ENCODE assay signal across 8 cellular contexts in the genomic region with DNA sequence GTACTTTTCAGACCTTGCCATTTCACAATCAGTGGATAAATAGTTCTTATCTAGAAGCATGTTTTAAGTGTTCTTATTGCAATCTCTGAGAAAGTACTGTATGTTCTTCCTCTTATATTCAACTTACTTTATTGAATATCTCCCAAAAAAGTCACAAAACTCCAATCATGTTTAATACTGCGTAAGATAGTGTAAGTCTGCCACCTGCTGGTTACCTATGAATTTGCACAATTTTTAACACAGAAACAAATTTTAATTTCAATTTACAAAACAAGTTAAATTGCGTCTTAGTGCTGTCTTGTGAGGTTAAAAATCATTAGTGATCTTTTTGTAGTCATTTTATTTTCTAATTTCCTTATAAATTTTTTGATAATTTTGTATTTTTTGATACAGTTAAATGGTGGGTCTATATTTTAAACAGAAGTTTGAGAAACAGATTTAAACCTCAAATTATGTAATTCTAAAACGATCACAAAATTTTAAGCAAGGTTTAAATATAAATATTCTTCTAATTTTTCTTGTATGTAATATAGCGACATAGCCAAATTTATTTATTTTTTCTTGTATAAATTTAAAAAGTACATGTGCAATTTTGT.
DNase-seq lines count a peak whose midpoint lies in the region; ATAC-seq, FAIRE-seq and TF ChIP-seq lines count a peak whose summit lies in the region.

No MANE protein-coding gene starts in this region.

- H3K23me2 ChIP-seq in H1 (ENCODE audit: low read depth, low read length) = no peaks in the 10 kb centered on the region

- no peak overlapping the region for H4K91ac ChIP-seq in H1 (replicated peaks; ENCODE audit: insufficient read length, low read length)

- no peak overlapping the region for H2BK12ac ChIP-seq in H1 (ENCODE audit: low read depth, low read length)

- TF ChIP-seq EP300 in H1 (IDR thresholded peaks at IDR 0.05; ENCODE audit: borderline replicate concordance in 1 of 2, low read depth in 2 of 2, low read length in 2 of 2) = no peak

- H3K36me3 ChIP-seq in H1 (ENCODE audit: control insufficient read depth in 2 of 4, insufficient read depth in 4 of 4, low read length in 3 of 4) (no peaks in the 10 kb centered on the region), osteoblast (ENCODE audit: insufficient read depth, low read length) (no peaks in the 10 kb centered on the region)

- no peaks in the 10 kb centered on the region for H4K20me1 ChIP-seq in H1 (replicated peaks in 1 of 2; ENCODE audit: control insufficient read depth in 1 of 2, insufficient read depth in 2 of 2, low read length in 2 of 2)
- H4K20me1 ChIP-seq in osteoblast (ENCODE audit: insufficient read depth, low read length) = no peaks in the 10 kb centered on the region

- H2BK120ac ChIP-seq in H1 (replicated peaks; ENCODE audit: low read depth, low read length) = no peak overlapping the region

- H3K27me3 ChIP-seq in H1 (replicated peaks in 1 of 4; ENCODE audit: control insufficient read depth in 3 of 4, extremely low read depth in 1 of 4, insufficient read depth in 3 of 4, low read length in 3 of 4) (no peaks in the 10 kb centered on the region), osteoblast (ENCODE audit: insufficient read depth, low read length) (no peaks in the 10 kb centered on the region)

- no peak overlapping the region for H3K18ac ChIP-seq in H1 (ENCODE audit: extremely low read depth, low read length)

- no peak overlapping the region for H3K4me3 ChIP-seq in H1 (ENCODE audit: extremely low read depth in 1 of 4, insufficient read depth in 2 of 4, low read depth in 3 of 4, low read length in 4 of 4)
- H3K4me3 ChIP-seq in osteoblast (ENCODE audit: insufficient read depth, low read length) = no peak overlapping the region

- TF ChIP-seq RAD21 in H1 (IDR thresholded peaks at IDR 0.05 in 1 of 2, conservative IDR thresholded peaks at IDR 0.05 in 1 of 2; ENCODE audit: low read depth in 2 of 2, low read length in 2 of 2) = peak; percentile 56 to 73

- H4K8ac ChIP-seq in H1 (ENCODE audit: extremely low read depth, insufficient read depth, low read length) = no peak overlapping the region

- no peak overlapping the region for H3K9ac ChIP-seq in H1 (replicated peaks in 1 of 4; ENCODE audit: extremely low read depth in 1 of 4, low read depth in 3 of 4, low read length in 3 of 4)

- POLR2A ChIA-PET in H1 (lab: Charles Lee; ENCODE audit: partially characterized antibody) = no interaction called here

- H3K79me2 ChIP-seq in H1 (ENCODE audit: control insufficient read depth in 1 of 2, insufficient read depth in 2 of 2, low read length in 2 of 2) (no peaks in the 10 kb centered on the region), osteoblast (ENCODE audit: insufficient read depth, low read length) (no peaks in the 10 kb centered on the region)

- H3K4me1 ChIP-seq in H1 (replicated peaks in 1 of 4; ENCODE audit: control insufficient read depth in 3 of 4, insufficient read depth in 4 of 4, low read length in 3 of 4) = no peaks in the 10 kb centered on the region
- no peaks in the 10 kb centered on the region for H3K4me1 ChIP-seq in osteoblast (ENCODE audit: insufficient read depth, low read length)

- H3K27ac ChIP-seq in H1 (ENCODE audit: low read depth, low read length) = no peak overlapping the region
- no peak overlapping the region for H3K27ac ChIP-seq in osteoblast (ENCODE audit: low read depth, low read length)

- H3K14ac ChIP-seq in H1 (ENCODE audit: insufficient read length) = no peak overlapping the region

- no peak overlapping the region for H3K4me2 ChIP-seq in H1 (ENCODE audit: insufficient read depth in 1 of 2, low read depth in 2 of 2, low read length in 2 of 2)
- no peak overlapping the region for H3K4me2 ChIP-seq in osteoblast (ENCODE audit: insufficient read depth, low read length)

- H2BK15ac ChIP-seq in H1 (ENCODE audit: low read length) = no peak overlapping the region

- H2AK5ac ChIP-seq in H1 (ENCODE audit: low read depth, low read length) = no peak overlapping the region

- H2BK20ac ChIP-seq in H1 (ENCODE audit: low read length) = no peak overlapping the region

- ATAC-seq in HG03469 (IDR thresholded peaks at IDR 0.05; ENCODE audit: unreplicated experiment) (no peak), HG03520 (IDR thresholded peaks at IDR 0.05; ENCODE audit: unreplicated experiment) (no peak)

- no peak overlapping the region for H3K4ac ChIP-seq in H1 (replicated peaks; ENCODE audit: insufficient read length, low read depth, low read length)

- no peak overlapping the region for H3K56ac ChIP-seq in H1 (replicated peaks; ENCODE audit: insufficient read length, low read depth, low read length)

- FAIRE-seq in H1 (lab: Jason Lieb, UNC) = no peak

- CTCF ChIA-PET in H1 (lab: Charles Lee; ENCODE audit: partially characterized antibody) = interaction anchor here (0.6 kb wide), 2 partner anchors 37 to 50 kb away, joined by 3 read pairs; no protein-coding TSS in a partner anchor

- no peak overlapping the region for H2AFZ ChIP-seq in H1 (ENCODE audit: low read length)
- H2AFZ ChIP-seq in osteoblast (ENCODE audit: low read length) = no peak overlapping the region

- H3K9me3 ChIP-seq in H1 (ENCODE audit: insufficient read depth in 2 of 2, low read depth in 1 of 2, low read length in 1 of 2) = peaks cover 51 to 58% of the 10 kb centered on the region in 2 experiments
- H3K9me3 ChIP-seq in osteoblast (ENCODE audit: low read depth, low read length) = no peaks in the 10 kb centered on the region

- no peak overlapping the region for H4K5ac ChIP-seq in H1 (ENCODE audit: insufficient read length, low read depth, low read length)

- H2BK5ac ChIP-seq in H1 (ENCODE audit: low read depth, low read length) = no peak overlapping the region

- WGBS in H1 (ENCODE audit: extremely low coverage in 1 of 2, insufficient coverage in 1 of 2, insufficient read length in 1 of 2, insufficient replicate concordance in 2 of 2, low coverage in 1 of 2, low lambda C conversion rate in 2 of 2, missing lambda C conversion rate in 1 of 2), 2 experiments = 50% methylated on average over 4 of the region's 4 CpGs; no CpG with 5 or more reads in 1 of the 2 experiments

- H3K23ac ChIP-seq in H1 (ENCODE audit: insufficient read length) = no peak overlapping the region

- no peaks in the 10 kb centered on the region for H3K79me1 ChIP-seq in H1 (ENCODE audit: low read depth, low read length)

- peak; percentile 48 for DNase-seq in SKM-1 treated with dmso at 0.1 percent for 144 hours (lab: John Stamatoyannopoulos, UW; ENCODE audit: unreplicated experiment)
- no peak for DNase-seq in SKM-1 (lab: John Stamatoyannopoulos, UW; ENCODE audit: unreplicated experiment)
- peak; percentile 71 for DNase-seq in NCI-H526 treated with DMSO at 0.1 percent for 48 hours (lab: John Stamatoyannopoulos, UW)
- DNase-seq in H1 (ENCODE audit: low read depth in 1 of 2, low spot score in 2 of 2) = no peak
- DNase-seq in osteoblast (ENCODE audit: insufficient read length, low spot score, missing footprints) = no peak
- no peak for DNase-seq in activated naive CD4-positive, alpha-beta T cell (lab: John Stamatoyannopoulos, UW)

- TF ChIP-seq CTCF in H1 (IDR thresholded peaks at IDR 0.05; ENCODE audit: control extremely low read depth in 1 of 3, insufficient read depth in 1 of 3, low read depth in 1 of 3, low read length in 3 of 3) (peak in 2 of 3 experiments; percentile 13 to 43; a peak in 2 of 4 replicates), osteoblast (IDR thresholded peaks at IDR 0.05; ENCODE audit: extremely low read depth, low read depth, low read length) (peak; percentile 67)

- TF ChIP-seq POLR2A in H1 (IDR thresholded peaks at IDR 0.05; ENCODE audit: control extremely low read depth in 1 of 2, low read depth in 2 of 2, low read length in 2 of 2) = no peak

TF ChIP-seq in H1, 55 proteins besides CTCF, POLR2A, EP300 and RAD21 (continues in another document):
- no peak for TF ChIP-seq CTBP2 (IDR thresholded peaks at IDR 0.05; ENCODE audit: borderline replicate concordance, insufficient read depth, insufficient read length, low read length)
- no peak for TF ChIP-seq CEBPB (IDR thresholded peaks at IDR 0.05; ENCODE audit: low read depth, low read length)
- no peak for TF ChIP-seq FOSL1 (IDR thresholded peaks at IDR 0.05; ENCODE audit: insufficient read depth, low read depth, low read length)
- TF ChIP-seq TEAD4 (IDR thresholded peaks at IDR 0.05; ENCODE audit: low read depth, low read length) = no peak
- TF ChIP-seq PHF8 (conservative IDR thresholded peaks at IDR 0.05; ENCODE audit: low read depth, low read length) = no peak
- no peak for TF ChIP-seq RXRA (IDR thresholded peaks at IDR 0.05; ENCODE audit: insufficient read depth, low read depth, low read length)
- no peak for TF ChIP-seq SP4 (IDR thresholded peaks at IDR 0.05; ENCODE audit: low read length)
- TF ChIP-seq, protein P1, sequence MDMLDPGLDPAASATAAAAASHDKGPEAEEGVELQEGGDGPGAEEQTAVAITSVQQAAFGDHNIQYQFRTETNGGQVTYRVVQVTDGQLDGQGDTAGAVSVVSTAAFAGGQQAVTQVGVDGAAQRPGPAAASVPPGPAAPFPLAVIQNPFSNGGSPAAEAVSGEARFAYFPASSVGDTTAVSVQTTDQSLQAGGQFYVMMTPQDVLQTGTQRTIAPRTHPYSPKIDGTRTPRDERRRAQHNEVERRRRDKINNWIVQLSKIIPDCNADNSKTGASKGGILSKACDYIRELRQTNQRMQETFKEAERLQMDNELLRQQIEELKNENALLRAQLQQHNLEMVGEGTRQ (IDR thresholded peaks at IDR 0.05; ENCODE audit: low read length) = no peak
- TF ChIP-seq, protein P2, sequence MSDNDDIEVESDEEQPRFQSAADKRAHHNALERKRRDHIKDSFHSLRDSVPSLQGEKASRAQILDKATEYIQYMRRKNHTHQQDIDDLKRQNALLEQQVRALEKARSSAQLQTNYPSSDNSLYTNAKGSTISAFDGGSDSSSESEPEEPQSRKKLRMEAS (IDR thresholded peaks at IDR 0.05) = no peak
- no peak for TF ChIP-seq BRCA1 (IDR thresholded peaks at IDR 0.05; ENCODE audit: low read depth, low read length)
- no peak for TF ChIP-seq SIRT6 (IDR thresholded peaks at IDR 0.05; ENCODE audit: low read length)
- no peak for TF ChIP-seq SRF (IDR thresholded peaks at IDR 0.05; ENCODE audit: low read depth, low read length)
- TF ChIP-seq CHD1 (IDR thresholded peaks at IDR 0.05; ENCODE audit: low read depth, low read length) = no peak
- TF ChIP-seq, protein P3, sequence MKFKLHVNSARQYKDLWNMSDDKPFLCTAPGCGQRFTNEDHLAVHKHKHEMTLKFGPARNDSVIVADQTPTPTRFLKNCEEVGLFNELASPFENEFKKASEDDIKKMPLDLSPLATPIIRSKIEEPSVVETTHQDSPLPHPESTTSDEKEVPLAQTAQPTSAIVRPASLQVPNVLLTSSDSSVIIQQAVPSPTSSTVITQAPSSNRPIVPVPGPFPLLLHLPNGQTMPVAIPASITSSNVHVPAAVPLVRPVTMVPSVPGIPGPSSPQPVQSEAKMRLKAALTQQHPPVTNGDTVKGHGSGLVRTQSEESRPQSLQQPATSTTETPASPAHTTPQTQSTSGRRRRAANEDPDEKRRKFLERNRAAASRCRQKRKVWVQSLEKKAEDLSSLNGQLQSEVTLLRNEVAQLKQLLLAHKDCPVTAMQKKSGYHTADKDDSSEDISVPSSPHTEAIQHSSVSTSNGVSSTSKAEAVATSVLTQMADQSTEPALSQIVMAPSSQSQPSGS (IDR thresholded peaks at IDR 0.05; ENCODE audit: low read length) = no peak

Comparison
In these comparisons a context has a peak if more than half of its experiments do, and no peak if none do; other contexts are left out.
1. DNase-seq: peak in SKM-1 treated with dmso at 0.1 percent for 144 hours (single experiment) and NCI-H526 treated with DMSO at 0.1 percent for 48 hours (single experiment); none in SKM-1 (single experiment), H1 (0 of 2), osteoblast (single experiment) and activated naive CD4-positive, alpha-beta T cell (0 of 4).